ENCODE assay signal across 22 cellular contexts in genomic region chr15:60733196-60733595, GRCh38.
DNase-seq lines count a peak whose midpoint lies in the region; ATAC-seq and TF ChIP-seq lines count a peak whose summit lies in the region.
"Had no signal": no experiment of that assay in that cellular context is flagged by ENCODE, and none has a peak within 500 bp of the region (broad histone marks: within the 10 kb centered on the region; RNA-seq: fewer than 3 reads in every experiment).

No MANE protein-coding gene starts in this region.

- intact Hi-C loops in OCI-LY7 (cut with micrococcal nuclease; ENCODE audit: unreplicated experiment), result no loop called here

- H3K9me3 ChIP-seq in T-helper 17 cell (ENCODE audit: control insufficient read depth, low read length, poor library complexity, severe bottlenecking), result no peaks in the 10 kb centered on the region
- H3K9me3 ChIP-seq in OCI-LY7 (ENCODE audit: low read length), result 0 out of 2 replicates have a peak, but pooled peaks cover 9% of the 10 kb centered on the region

- no peaks in the 10 kb centered on the region for H3K79me2 ChIP-seq in OCI-LY7 (ENCODE audit: insufficient read depth, low read depth, low read length)

- no peaks in the 10 kb centered on the region for H3K4me1 ChIP-seq in OCI-LY7 (ENCODE audit: insufficient read depth, low read length, poor library complexity, severe bottlenecking)

- H3K4me2 ChIP-seq in OCI-LY7 (ENCODE audit: low read length), result no peak overlapping the region

- H2AFZ ChIP-seq in OCI-LY7 (ENCODE audit: low read length), result no peak overlapping the region

- ATAC-seq in activated naive CD8-positive, alpha-beta T cell treated with anti-CD3 and anti-CD28 coated beads, Interleukin-2, amount 50 U/mL, for 24 hours, result peak; percentile 53
- ATAC-seq in T-helper 17 cell (no peak), WTC11 (no peak)

- no peak overlapping the region for H3K27ac ChIP-seq in OCI-LY7 (ENCODE audit: low read depth, low read length, poor library complexity, severe bottlenecking)
- H3K27ac ChIP-seq: HL-60 had no signal

- CTCF ChIA-PET in WTC11 (lab: Charles Lee) (interaction anchor here (0.7 kb wide), 1 partner anchor 55 kb away, joined by 3 read pairs; no protein-coding TSS in a partner anchor), OCI-LY7 (lab: Charles Lee; ENCODE audit: unreplicated experiment) (no interaction called here)

- H3K4me3 Mint-ChIP-seq in activated naive CD8-positive, alpha-beta T cell treated with anti-CD3 and anti-CD28 coated beads, Interleukin-2, amount 50 U/mL, for 24 hours, result no peak overlapping the region
- no peak overlapping the region for H3K4me3 Mint-ChIP-seq in activated naive CD8-positive, alpha-beta T cell treated with anti-CD3 and anti-CD28 coated beads for 36 hours
- no peak overlapping the region for H3K4me3 Mint-ChIP-seq in T-helper 17 cell
- H3K4me3 Mint-ChIP-seq in WTC11, result no peak overlapping the region
- H3K4me3 Mint-ChIP-seq: B cell had no signal

- H3K27ac Mint-ChIP-seq in activated naive CD8-positive, alpha-beta T cell treated with anti-CD3 and anti-CD28 coated beads, Interleukin-2, amount 50 U/mL, for 24 hours, result no peak overlapping the region
- no peak overlapping the region for H3K27ac Mint-ChIP-seq in activated naive CD8-positive, alpha-beta T cell treated with anti-CD3 and anti-CD28 coated beads for 36 hours
- H3K27ac Mint-ChIP-seq in T-helper 17 cell (peak overlapping the region; percentile 3), WTC11 (no peak overlapping the region)
- H3K27ac Mint-ChIP-seq: B cell had no signal

- TF ChIP-seq CTCF in WTC11 (IDR thresholded peaks at IDR 0.05) (no peak), OCI-LY7 (conservative IDR thresholded peaks at IDR 0.05; ENCODE audit: low read length) (no peak)

- H3K9me3 Mint-ChIP-seq in activated naive CD8-positive, alpha-beta T cell treated with anti-CD3 and anti-CD28 coated beads, Interleukin-2, amount 50 U/mL, for 24 hours, result peaks cover 27% of the 10 kb centered on the region
- peaks cover 27% of the 10 kb centered on the region for H3K9me3 Mint-ChIP-seq in activated naive CD8-positive, alpha-beta T cell treated with anti-CD3 and anti-CD28 coated beads for 36 hours
- H3K9me3 Mint-ChIP-seq in WTC11, result peaks cover 25% of the 10 kb centered on the region

- no peaks in the 10 kb centered on the region for H3K36me3 ChIP-seq in OCI-LY7 (ENCODE audit: insufficient read depth, low read length)

- peaks cover 21% of the 10 kb centered on the region for H3K36me3 Mint-ChIP-seq in activated naive CD8-positive, alpha-beta T cell treated with anti-CD3 and anti-CD28 coated beads, Interleukin-2, amount 50 U/mL, for 24 hours (ENCODE audit: low read depth)
- peaks cover 26% of the 10 kb centered on the region for H3K36me3 Mint-ChIP-seq in activated naive CD8-positive, alpha-beta T cell treated with anti-CD3 and anti-CD28 coated beads for 36 hours
- H3K36me3 Mint-ChIP-seq in T-helper 17 cell (ENCODE audit: low read depth) (peaks cover 5% of the 10 kb centered on the region), WTC11 (peaks cover 13% of the 10 kb centered on the region)

- peaks cover 40% of the 10 kb centered on the region for H3K4me1 Mint-ChIP-seq in activated naive CD8-positive, alpha-beta T cell treated with anti-CD3 and anti-CD28 coated beads, Interleukin-2, amount 50 U/mL, for 24 hours
- H3K4me1 Mint-ChIP-seq in activated naive CD8-positive, alpha-beta T cell treated with anti-CD3 and anti-CD28 coated beads for 36 hours, result peaks cover 23% of the 10 kb centered on the region
- H3K4me1 Mint-ChIP-seq in T-helper 17 cell, result peaks cover 20% of the 10 kb centered on the region
- H3K4me1 Mint-ChIP-seq in WTC11, result peaks cover 3% of the 10 kb centered on the region; the same call in 1 of the 2 replicates
- H3K4me1 Mint-ChIP-seq: B cell had no signal

- H3K4me3 ChIP-seq in OCI-LY7 (ENCODE audit: low read depth, low read length, poor library complexity, severe bottlenecking), result no peak overlapping the region

- no peaks in the 10 kb centered on the region for H4K20me1 ChIP-seq in OCI-LY7 (ENCODE audit: insufficient read depth, low read length)

- peak; percentile 37 for DNase-seq in activated CD4-positive, alpha-beta T cell treated with anti-CD3 and anti-CD28 coated beads for 48 hours
- no peak for DNase-seq in activated CD4-positive, alpha-beta T cell treated with anti-CD3 and anti-CD28 coated beads, Interleukin-2, amount 50 U/mL, for 4 hours
- DNase-seq in activated naive CD8-positive, alpha-beta T cell treated with anti-CD3 and anti-CD28 coated beads, Interleukin-2, amount 50 U/mL, for 24 hours, result peak; percentile 20
- no peak for DNase-seq in activated naive CD8-positive, alpha-beta T cell treated with anti-CD3 and anti-CD28 coated beads for 36 hours
- DNase-seq in T-helper 17 cell (no peak), WTC11 (ENCODE audit: low spot score) (no peak), OCI-LY7 (ENCODE audit: low spot score) (no peak)
- peak; percentile 18 for DNase-seq in stimulated activated CD4-positive, alpha-beta T cell treated with anti-CD3 and anti-CD28 coated beads, Interleukin-4, amount 100 ng/mL, for 1 hour
- DNase-seq: 8988T, DMS153, GF-D8, HCEC 1CT, IMR-90, NCI-H1417, NCI-H187, NCI-H2107, NCI-H2227 treated with DMSO at 0.1 percent for 48 hours, NCI-H524, NCI-H82, RPMI8226 had no signal

- H3K9me2 ChIP-seq in OCI-LY7 (ENCODE audit: insufficient read depth, low read length), result no peaks in the 10 kb centered on the region

- POLR2A ChIA-PET in WTC11 (lab: Charles Lee) (no interaction called here), OCI-LY7 (lab: Charles Lee) (no interaction called here)

- no peaks in the 10 kb centered on the region for H3K27me3 Mint-ChIP-seq in activated naive CD8-positive, alpha-beta T cell treated with anti-CD3 and anti-CD28 coated beads, Interleukin-2, amount 50 U/mL, for 24 hours
- no peaks in the 10 kb centered on the region for H3K27me3 Mint-ChIP-seq in activated naive CD8-positive, alpha-beta T cell treated with anti-CD3 and anti-CD28 coated beads for 36 hours
- no peaks in the 10 kb centered on the region for H3K27me3 Mint-ChIP-seq in T-helper 17 cell
- H3K27me3 Mint-ChIP-seq in WTC11 (ENCODE audit: low read depth), result no peaks in the 10 kb centered on the region
- H3K27me3 Mint-ChIP-seq: B cell had no signal

- no TSS peak for BruUV-seq in OCI-LY7 (replicated peaks; lab: Mats Ljungman, UMichigan)

TF ChIP-seq in WTC11, 78 proteins besides CTCF, POLR2A, EP300 and RAD21 (continues in another document):
- no peak for TF ChIP-seq ZSCAN18 (CRISPR knock-in tag; IDR thresholded peaks at IDR 0.05)
- no peak for TF ChIP-seq ATF2 (CRISPR knock-in tag; IDR thresholded peaks at IDR 0.05; ENCODE audit: borderline replicate concordance, low read depth)
- TF ChIP-seq ZNF396 (CRISPR knock-in tag; IDR thresholded peaks at IDR 0.05; ENCODE audit: borderline replicate concordance), result no peak
- no peak for TF ChIP-seq ZNF532 (CRISPR knock-in tag; IDR thresholded peaks at IDR 0.05; ENCODE audit: borderline replicate concordance)
- TF ChIP-seq GTF2I (CRISPR knock-in tag; conservative IDR thresholded peaks at IDR 0.05), result no peak
- no peak for TF ChIP-seq ZNF232 (CRISPR knock-in tag; IDR thresholded peaks at IDR 0.05)

Comparison
In these comparisons a context has a peak if more than half of its experiments do, and no peak if none do; other contexts are left out.
1. DNase-seq: peak in activated CD4-positive, alpha-beta T cell treated with anti-CD3 and anti-CD28 coated beads for 48 hours (single experiment), activated naive CD8-positive, alpha-beta T cell treated with anti-CD3 and anti-CD28 coated beads, Interleukin-2, amount 50 U/mL, for 24 hours (single experiment) and stimulated activated CD4-positive, alpha-beta T cell treated with anti-CD3 and anti-CD28 coated beads, Interleukin-4, amount 100 ng/mL, for 1 hour (single experiment); none in activated CD4-positive, alpha-beta T cell treated with anti-CD3 and anti-CD28 coated beads, Interleukin-2, amount 50 U/mL, for 4 hours (0 of 2), activated naive CD8-positive, alpha-beta T cell treated with anti-CD3 and anti-CD28 coated beads for 36 hours (single experiment), T-helper 17 cell (0 of 3), WTC11 (single experiment) and OCI-LY7 (single experiment).